Comparison of ENCODE assay signal across 16 cellular contexts in the genomic region with DNA sequence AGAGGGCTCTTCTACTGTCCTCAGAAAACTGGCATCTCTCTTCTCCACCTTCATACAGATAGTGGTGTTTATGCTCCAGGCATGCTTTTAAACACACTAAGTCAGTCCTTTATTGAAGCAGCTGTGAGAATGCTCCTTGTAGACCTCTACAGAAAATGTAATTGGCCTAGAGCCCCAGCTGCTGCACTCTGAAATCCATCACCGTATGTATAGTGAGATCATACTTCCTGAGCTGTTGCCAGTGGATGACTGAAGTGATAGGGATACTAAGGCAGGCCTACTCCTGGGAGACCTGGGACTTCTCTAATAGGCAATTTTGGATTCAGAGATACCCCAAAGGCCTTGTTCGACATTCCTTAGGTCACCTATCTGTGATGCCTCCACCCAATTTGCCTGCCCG.
"Had no signal": no experiment of that assay in that cellular context is flagged by ENCODE, and none has a peak within 500 bp of the region (broad histone marks: within the 10 kb centered on the region; RNA-seq: fewer than 3 reads in every experiment).

No MANE protein-coding gene starts in this region.

- H3K27ac Mint-ChIP-seq: activated CD4-positive, alpha-beta memory T cell treated with anti-CD3 and anti-CD28 coated beads for 36 hours; activated naive CD8-positive, alpha-beta T cell treated with anti-CD3 and anti-CD28 coated beads, Interleukin-2, amount 10 ng/mL, durations not matched to agents 7 days and 5 days; mesothelial cell of epicardium; stimulated activated effector memory CD8-positive, alpha-beta T cell treated with anti-CD3 and anti-CD28 coated beads, Interleukin-12 subunit alpha, Interleukin-12 subunit beta, amount 100 ng/mL, for 72 hours had no signal

- H3K36me3 ChIP-seq: cardiac muscle cell, gastroesophageal sphincter, neutrophil, right atrium auricular region had no signal

- FAIRE-seq: endothelial cell of umbilical vein, small intestine had no signal

- H3K4me3 Mint-ChIP-seq: activated CD4-positive, alpha-beta memory T cell treated with anti-CD3 and anti-CD28 coated beads for 36 hours; activated naive CD8-positive, alpha-beta T cell treated with anti-CD3 and anti-CD28 coated beads, Interleukin-2, amount 10 ng/mL, durations not matched to agents 7 days and 5 days; activated T-cell treated with anti-CD3 and anti-CD28 coated beads, Interleukin-2, amount 50 U/mL, for 4 hours; mesothelial cell of epicardium; stimulated activated effector memory CD8-positive, alpha-beta T cell treated with anti-CD3 and anti-CD28 coated beads, Interleukin-12 subunit alpha, Interleukin-12 subunit beta, amount 100 ng/mL, for 72 hours had no signal

- H3K9me3 Mint-ChIP-seq: activated CD4-positive, alpha-beta memory T cell treated with anti-CD3 and anti-CD28 coated beads for 36 hours; activated naive CD8-positive, alpha-beta T cell treated with anti-CD3 and anti-CD28 coated beads, Interleukin-2, amount 10 ng/mL, durations not matched to agents 7 days and 5 days; activated T-cell treated with anti-CD3 and anti-CD28 coated beads, Interleukin-2, amount 50 U/mL, for 4 hours; stimulated activated effector memory CD8-positive, alpha-beta T cell treated with anti-CD3 and anti-CD28 coated beads, Interleukin-12 subunit alpha, Interleukin-12 subunit beta, amount 100 ng/mL, for 72 hours had no signal

- H3K36me3 Mint-ChIP-seq: activated CD4-positive, alpha-beta memory T cell treated with anti-CD3 and anti-CD28 coated beads for 36 hours; activated naive CD8-positive, alpha-beta T cell treated with anti-CD3 and anti-CD28 coated beads, Interleukin-2, amount 10 ng/mL, durations not matched to agents 7 days and 5 days; mesothelial cell of epicardium; stimulated activated effector memory CD8-positive, alpha-beta T cell treated with anti-CD3 and anti-CD28 coated beads, Interleukin-12 subunit alpha, Interleukin-12 subunit beta, amount 100 ng/mL, for 72 hours had no signal

- H3K4me3 ChIP-seq: cardiac muscle cell, gastroesophageal sphincter, right atrium auricular region had no signal

- H3K4me1 ChIP-seq: gastroesophageal sphincter, right atrium auricular region had no signal

- H3K27ac ChIP-seq: cardiac muscle cell, gastroesophageal sphincter, neutrophil, right atrium auricular region had no signal

- ATAC-seq: activated T-cell treated with anti-CD3 and anti-CD28 coated beads, Interleukin-2, amount 50 U/mL, for 4 hours; gastroesophageal sphincter; stimulated activated effector memory CD8-positive, alpha-beta T cell treated with anti-CD3 and anti-CD28 coated beads, Interleukin-12 subunit alpha, Interleukin-12 subunit beta, amount 100 ng/mL, for 72 hours had no signal

- H3K4me1 Mint-ChIP-seq: activated naive CD8-positive, alpha-beta T cell treated with anti-CD3 and anti-CD28 coated beads, Interleukin-2, amount 10 ng/mL, durations not matched to agents 7 days and 5 days; stimulated activated effector memory CD8-positive, alpha-beta T cell treated with anti-CD3 and anti-CD28 coated beads, Interleukin-12 subunit alpha, Interleukin-12 subunit beta, amount 100 ng/mL, for 72 hours had no signal

- H3K9me3 ChIP-seq: gastroesophageal sphincter, neutrophil, right atrium auricular region had no signal

- DNase-seq: activated CD4-positive, alpha-beta memory T cell treated with anti-CD3 and anti-CD28 coated beads for 36 hours; activated gamma-delta T cell treated with Interleukin-2 at 50 U/mL for 16 hours; activated naive CD8-positive, alpha-beta T cell treated with anti-CD3 and anti-CD28 coated beads, Interleukin-2, amount 10 ng/mL, durations not matched to agents 7 days and 5 days; activated T-cell treated with anti-CD3 and anti-CD28 coated beads, Interleukin-2, amount 50 U/mL, for 4 hours; aorta; hippocampal formation; kidney glomerular epithelial cell; small intestine; trophoblast cell had no signal

- H3K27me3 ChIP-seq: cardiac muscle cell, gastroesophageal sphincter, neutrophil, right atrium auricular region had no signal

- H3K27me3 Mint-ChIP-seq: activated CD4-positive, alpha-beta memory T cell treated with anti-CD3 and anti-CD28 coated beads for 36 hours; activated naive CD8-positive, alpha-beta T cell treated with anti-CD3 and anti-CD28 coated beads, Interleukin-2, amount 10 ng/mL, durations not matched to agents 7 days and 5 days had no signal
